ENCODE assay signal across 22 cellular contexts in genomic region chr16:87826798-87827587, GRCh38. TPM values are rescaled to one million over a fixed set of nuclear protein-coding genes. Genes with fewer than 3 reads are reported as not detected.
DNase-seq lines count a peak whose midpoint lies in the region; ATAC-seq and TF ChIP-seq lines count a peak whose summit lies in the region.
"Had no signal": no experiment of that assay in that cellular context is flagged by ENCODE, and none has a peak within 500 bp of the region (broad histone marks: within the 10 kb centered on the region; RNA-seq: fewer than 3 reads in every experiment).

No MANE protein-coding gene starts in this region.

- no peaks in the 10 kb centered on the region for H3K79me2 ChIP-seq in Karpas-422 (ENCODE audit: low read length)
- H3K79me2 ChIP-seq in neural progenitor cell (ENCODE audit: low read depth): no peaks in the 10 kb centered on the region
- H3K79me2 ChIP-seq in trophoblast cell (ENCODE audit: control insufficient read depth, insufficient read depth, low read length, poor library complexity): no peaks in the 10 kb centered on the region

- H3K4me3 Mint-ChIP-seq in activated naive CD4-positive, alpha-beta T cell treated with anti-CD3 and anti-CD28 coated beads for 36 hours: no peak overlapping the region
- H3K4me3 Mint-ChIP-seq in activated naive CD8-positive, alpha-beta T cell: no peak overlapping the region
- H3K4me3 Mint-ChIP-seq in neural progenitor cell: no peak overlapping the region
- H3K4me3 Mint-ChIP-seq: IgD-negative memory B cell had no signal

- H3K4me2 ChIP-seq in Karpas-422 (ENCODE audit: low read depth, low read length, poor library complexity, severe bottlenecking) (no peak overlapping the region), neural progenitor cell (no peak overlapping the region), trophoblast cell (ENCODE audit: low read length) (no peak overlapping the region)

- H2BK12ac ChIP-seq in trophoblast cell (ENCODE audit: low read length): no peak overlapping the region

- TF ChIP-seq CTCF in neural progenitor cell (IDR thresholded peaks at IDR 0.05): no peak

- H2BK120ac ChIP-seq in trophoblast cell (ENCODE audit: insufficient read depth, low read length, poor library complexity): no peak overlapping the region

- H3K9ac ChIP-seq in Karpas-422 (ENCODE audit: low read length) (no peak overlapping the region), neural progenitor cell (no peak overlapping the region), trophoblast cell (ENCODE audit: low read length) (no peak overlapping the region)
- H3K9ac ChIP-seq: GM23248 had no signal

- ATAC-seq in activated naive CD4-positive, alpha-beta T cell treated with anti-CD3 and anti-CD28 coated beads, Interleukin-2, amount 50 U/mL, for 72 hours: peak in 1 of 2 donors; percentile 17
- ATAC-seq: esophagus mucosa, gastroesophageal sphincter, left cardiac atrium had no signal

- no peak overlapping the region for H2BK5ac ChIP-seq in trophoblast cell (ENCODE audit: low read depth, low read length, poor library complexity)

- no peak overlapping the region for H4K12ac ChIP-seq in trophoblast cell (ENCODE audit: low read depth, low read length)

- peaks cover 33% of the 10 kb centered on the region for H4K20me1 ChIP-seq in Karpas-422 (ENCODE audit: insufficient read depth, low read depth, low read length)
- peaks cover 13% of the 10 kb centered on the region for H4K20me1 ChIP-seq in neural progenitor cell (ENCODE audit: low read depth)

- H3K27ac ChIP-seq in Karpas-422 (ENCODE audit: low read length) (peak overlapping the region; percentile 65; the same call in 1 of the 2 replicates), neural progenitor cell (no peak overlapping the region), trophoblast cell (ENCODE audit: low read depth, low read length) (no peak overlapping the region)
- H3K27ac ChIP-seq: gastroesophageal sphincter, GM23248, spleen, VCaP had no signal

- no CpG with 5 or more reads among the region's 28 CpGs for WGBS in trophoblast cell (ENCODE audit: extremely low coverage, insufficient coverage, insufficient read length)

- no peak overlapping the region for H3K4ac ChIP-seq in trophoblast cell (ENCODE audit: low read depth, low read length)

- H3K23ac ChIP-seq in trophoblast cell (ENCODE audit: low read length): no peak overlapping the region

- H3K27me3 Mint-ChIP-seq in activated naive CD4-positive, alpha-beta T cell treated with anti-CD3 and anti-CD28 coated beads for 36 hours (ENCODE audit: low read depth): no peaks in the 10 kb centered on the region
- no peaks in the 10 kb centered on the region for H3K27me3 Mint-ChIP-seq in activated naive CD8-positive, alpha-beta T cell
- H3K27me3 Mint-ChIP-seq in neural progenitor cell (ENCODE audit: insufficient read depth, low read depth): peaks cover 9% of the 10 kb centered on the region
- H3K27me3 Mint-ChIP-seq: CD4-positive, CD25-positive, alpha-beta regulatory T cell; IgD-negative memory B cell had no signal

- H3K36me3 ChIP-seq in Karpas-422 (ENCODE audit: insufficient read depth, low read length) (peaks cover 34% of the 10 kb centered on the region), neural progenitor cell (no peaks in the 10 kb centered on the region), trophoblast cell (ENCODE audit: control insufficient read depth in 1 of 2, insufficient read depth in 2 of 2, low read length in 2 of 2) (peaks cover 28% of the 10 kb centered on the region in 2 experiments)

- peaks cover 20% of the 10 kb centered on the region for H3F3A ChIP-seq in neural progenitor cell (ENCODE audit: low read depth)

- H3K14ac ChIP-seq in trophoblast cell (ENCODE audit: low read length): no peak overlapping the region

- H3K4me1 ChIP-seq in Karpas-422 (ENCODE audit: low read length) (peaks cover 62% of the 10 kb centered on the region), neural progenitor cell (peaks cover 46% of the 10 kb centered on the region), trophoblast cell (ENCODE audit: control insufficient read depth in 1 of 2, insufficient read depth in 2 of 2, low read length in 2 of 2) (peaks cover 0 to 5% of the 10 kb centered on the region in 2 experiments)
- H3K4me1 ChIP-seq: spleen had no signal

- intact Hi-C loops in activated naive CD4-positive, alpha-beta T cell treated with anti-CD3 and anti-CD28 coated beads for 36 hours (cut with micrococcal nuclease): no loop called here

- no peak for DNase-seq in activated naive CD4-positive, alpha-beta T cell treated with anti-CD3 and anti-CD28 coated beads, Interleukin-2, amount 50 U/mL, for 72 hours (ENCODE audit: low spot score in 2 of 2)
- no peak for DNase-seq in activated naive CD4-positive, alpha-beta T cell treated with anti-CD3 and anti-CD28 coated beads for 36 hours
- DNase-seq in Karpas-422 (peak; percentile 69), neural progenitor cell (ENCODE audit: low spot score) (no peak), HK-2 (ENCODE audit: unreplicated experiment) (no peak), DMS79 (lab: John Stamatoyannopoulos, UW) (no peak), trophoblast cell (no peak)
- DNase-seq: CD4-positive, CD25-positive, alpha-beta regulatory T cell; GM23248; left cardiac atrium; MV-4-11; NCI-H2029 treated with DMSO at 0.1 percent for 48 hours; NCI-H524; nucleus accumbens; SIG-M5; spleen; T-helper 1 cell had no signal

- H4K8ac ChIP-seq in trophoblast cell (ENCODE audit: low read depth, low read length): no peak overlapping the region

- H3K9me3 ChIP-seq in Karpas-422 (ENCODE audit: low read length) (no peaks in the 10 kb centered on the region), neural progenitor cell (ENCODE audit: low read depth) (no peaks in the 10 kb centered on the region), trophoblast cell (ENCODE audit: insufficient read depth, low read depth, low read length) (peaks cover 5% of the 10 kb centered on the region)
- H3K9me3 ChIP-seq: gastroesophageal sphincter, spleen had no signal

- peaks cover 2% of the 10 kb centered on the region for H3K4me1 Mint-ChIP-seq in activated naive CD4-positive, alpha-beta T cell treated with anti-CD3 and anti-CD28 coated beads for 36 hours (ENCODE audit: low read depth)
- H3K4me1 Mint-ChIP-seq in activated naive CD8-positive, alpha-beta T cell (ENCODE audit: low read depth): peaks cover 1% of the 10 kb centered on the region
- H3K4me1 Mint-ChIP-seq in neural progenitor cell: peaks cover 44% of the 10 kb centered on the region

- H2AFZ ChIP-seq in Karpas-422 (ENCODE audit: low read length) (no peak overlapping the region), neural progenitor cell (replicated peaks) (no peak overlapping the region), trophoblast cell (ENCODE audit: insufficient read depth, low read length, poor library complexity) (no peak overlapping the region)
- H2AFZ ChIP-seq: GM23248 had no signal

- H3K4me3 ChIP-seq in Karpas-422 (ENCODE audit: low read length): no peak overlapping the region
- H3K4me3 ChIP-seq in neural progenitor cell: no peak overlapping the region
- no peak overlapping the region for H3K4me3 ChIP-seq in trophoblast cell (ENCODE audit: low read depth, low read length)
- H3K4me3 ChIP-seq: gastroesophageal sphincter, GM23248, spleen had no signal

- no peaks in the 10 kb centered on the region for H3K79me1 ChIP-seq in trophoblast cell (ENCODE audit: low read length)

- no peak overlapping the region for H4K91ac ChIP-seq in trophoblast cell (ENCODE audit: low read depth, low read length)

- H3K27ac Mint-ChIP-seq in activated naive CD4-positive, alpha-beta T cell treated with anti-CD3 and anti-CD28 coated beads, Interleukin-2, amount 50 U/mL, for 72 hours: peak overlapping the region; percentile 67 to 72
- no peak overlapping the region for H3K27ac Mint-ChIP-seq in activated naive CD4-positive, alpha-beta T cell treated with anti-CD3 and anti-CD28 coated beads for 36 hours
- H3K27ac Mint-ChIP-seq in activated naive CD8-positive, alpha-beta T cell: peak overlapping the region; percentile 54
- H3K27ac Mint-ChIP-seq in neural progenitor cell: peak overlapping the region; percentile 81
- H3K27ac Mint-ChIP-seq: CD4-positive, CD25-positive, alpha-beta regulatory T cell had no signal

- H3K36me3 Mint-ChIP-seq in activated naive CD4-positive, alpha-beta T cell treated with anti-CD3 and anti-CD28 coated beads, Interleukin-2, amount 50 U/mL, for 72 hours: peaks cover 0 to 21% of the 10 kb centered on the region in 2 donors
- peaks cover 20% of the 10 kb centered on the region for H3K36me3 Mint-ChIP-seq in activated naive CD4-positive, alpha-beta T cell treated with anti-CD3 and anti-CD28 coated beads for 36 hours (ENCODE audit: low read depth)
- peaks cover 3% of the 10 kb centered on the region for H3K36me3 Mint-ChIP-seq in activated naive CD8-positive, alpha-beta T cell
- peaks cover 3% of the 10 kb centered on the region for H3K36me3 Mint-ChIP-seq in neural progenitor cell
- H3K36me3 Mint-ChIP-seq: IgD-negative memory B cell had no signal

- H3K27me3 ChIP-seq in Karpas-422 (ENCODE audit: low read length) (no peaks in the 10 kb centered on the region), neural progenitor cell (no peaks in the 10 kb centered on the region), trophoblast cell (ENCODE audit: insufficient read depth, low read length) (no peaks in the 10 kb centered on the region)

- no peak overlapping the region for H3K18ac ChIP-seq in trophoblast cell (ENCODE audit: low read length)

- CTCF ChIA-PET in activated naive CD4-positive, alpha-beta T cell treated with anti-CD3 and anti-CD28 coated beads for 36 hours (lab: Charles Lee): interaction anchor here (1.3 to 2.7 kb wide), 2 partner anchors 23 to 48 kb away, joined by 3 to 7 read pairs; no protein-coding TSS in a partner anchor

- H3K9me2 ChIP-seq in Karpas-422 (replicated peaks; ENCODE audit: insufficient read depth, low read length): no peaks in the 10 kb centered on the region

- H2AK5ac ChIP-seq in trophoblast cell (ENCODE audit: low read length): no peak overlapping the region

- H3K9me3 Mint-ChIP-seq in activated naive CD4-positive, alpha-beta T cell treated with anti-CD3 and anti-CD28 coated beads, Interleukin-2, amount 50 U/mL, for 72 hours: no peaks in the 10 kb centered on the region
- H3K9me3 Mint-ChIP-seq in activated naive CD4-positive, alpha-beta T cell treated with anti-CD3 and anti-CD28 coated beads for 36 hours: no peaks in the 10 kb centered on the region
- no peaks in the 10 kb centered on the region for H3K9me3 Mint-ChIP-seq in activated naive CD8-positive, alpha-beta T cell (ENCODE audit: low read depth)
- H3K9me3 Mint-ChIP-seq in neural progenitor cell: no peaks in the 10 kb centered on the region
- H3K9me3 Mint-ChIP-seq: IgD-negative memory B cell had no signal

RNA-seq across cellular contexts. Expression of gene SLC7A5, which starts 42.3 kb away (rescaled TPM):
- total RNA-seq in activated naive CD4-positive, alpha-beta T cell treated with anti-CD3 and anti-CD28 coated beads, Interleukin-2, amount 50 U/mL, for 72 hours: 100 to 1,000 TPM; 112 to 197 TPM
- 100 to 1,000 TPM; 343 to 346 TPM for total RNA-seq in activated naive CD4-positive, alpha-beta T cell treated with anti-CD3 and anti-CD28 coated beads for 36 hours
- total RNA-seq in Karpas-422 (2014; rRNA removed; shearing (Covaris generic); ENCODE audit: low replicate concordance): 163 and 177 TPM in 2 replicates
- total RNA-seq in neural progenitor cell (ENCODE audit: low replicate concordance): 2.8 and 8.8 TPM in 2 replicates
- 379 and 403 TPM in 2 replicates for polyA plus RNA-seq in trophoblast cell (2013)

Comparison
In these comparisons a context has a peak if more than half of its experiments do, and no peak if none do; other contexts are left out.
1. RNA of gene SLC7A5, which starts 42.3 kb away (total RNA-seq): 343 to 346 TPM in activated naive CD4-positive, alpha-beta T cell treated with anti-CD3 and anti-CD28 coated beads for 36 hours, 112 to 197 TPM in activated naive CD4-positive, alpha-beta T cell treated with anti-CD3 and anti-CD28 coated beads, Interleukin-2, amount 50 U/mL, for 72 hours and 163 to 177 TPM in Karpas-422; 2.8 to 8.8 TPM in neural progenitor cell; every median in the first group is over 10 times any median in the second.